In the genomic region with DNA sequence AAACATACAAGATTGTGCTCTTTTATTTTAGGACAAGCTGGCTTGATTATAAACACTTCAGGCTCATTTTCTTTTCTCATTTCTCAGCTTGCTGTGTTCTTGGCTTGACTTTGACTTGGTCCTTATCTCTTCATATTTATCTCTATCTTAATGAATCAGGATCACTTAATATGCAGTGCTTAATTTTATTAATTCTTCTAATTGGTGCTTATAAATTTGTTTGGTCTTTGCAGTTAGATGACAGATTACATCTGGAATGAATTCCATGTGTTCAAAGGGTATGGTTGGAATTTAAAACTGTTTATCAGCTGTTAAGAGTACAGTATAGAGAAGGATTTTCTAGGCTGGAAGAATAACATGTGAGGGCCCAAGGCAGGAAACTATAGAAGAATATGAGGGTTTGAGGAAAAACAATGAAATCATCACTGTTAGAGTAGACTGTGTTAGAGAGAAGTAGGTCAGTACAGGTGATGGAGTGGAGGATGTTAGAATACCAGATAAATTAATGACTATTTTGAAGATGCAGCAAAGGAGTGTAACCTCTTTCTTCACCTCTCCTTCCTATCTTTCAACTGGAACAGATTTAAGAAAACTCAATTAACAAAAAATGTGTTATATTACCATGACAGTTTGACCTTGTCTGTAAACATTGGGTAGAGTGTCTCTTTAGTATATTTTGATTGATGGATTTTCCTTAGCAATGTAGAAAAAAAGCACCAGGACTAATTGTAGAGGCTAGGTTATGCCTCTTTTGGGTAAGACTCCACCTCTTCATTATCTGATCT, we compare ENCODE assay signal across 11 cellular contexts.
A peak's percentile ranks its signal among the peaks of the same experiment; 100 is the strongest.
DNase-seq lines count a peak whose midpoint lies in the region; ATAC-seq, FAIRE-seq and TF ChIP-seq lines count a peak whose summit lies in the region.
"Had no signal": no experiment of that assay in that cellular context is flagged by ENCODE, and none has a peak within 500 bp of the region (broad histone marks: within the 10 kb centered on the region; RNA-seq: fewer than 3 reads in every experiment).

No MANE protein-coding gene starts in this region.

- DNase-seq in D721Med (ENCODE audit: insufficient read length, low spot score): no peak
- DNase-seq in NCI-H226: peak; percentile 39
- peak; percentile 23 to 46 for DNase-seq in fibroblast of lung (ENCODE audit: low read depth in 2 of 2)
- DNase-seq in trophoblast cell: peak; percentile 14 to 63
- DNase-seq in activated CD8-positive, alpha-beta memory T cell treated with anti-CD3 and anti-CD28 coated beads, Interleukin-2, amount 10 ng/mL, durations not matched to agents 7 days and 5 days: no peak
- no peak for DNase-seq in RKO (ENCODE audit: low spot score)
- DNase-seq in prostate gland (ENCODE audit: low spot score): no peak
- DNase-seq: activated T-cell treated with anti-CD3 and anti-CD28 coated beads, Interleukin-2, amount 50 U/mL, for 4 hours; stimulated activated CD4-positive, alpha-beta T cell treated with anti-CD3 and anti-CD28 coated beads, Interleukin-4, amount 100 ng/mL, for 24 hours had no signal

- H3K14ac ChIP-seq in trophoblast cell (ENCODE audit: low read length): no peak overlapping the region

- intact Hi-C loops in prostate gland (cut with DNase I): no loop called here

- H4K20me1 ChIP-seq in fibroblast of lung (ENCODE audit: control insufficient read depth, extremely low read depth, insufficient read depth, low read length): no peaks in the 10 kb centered on the region

- H4K12ac ChIP-seq in trophoblast cell (ENCODE audit: low read depth, low read length): no peak overlapping the region

- H2BK5ac ChIP-seq in trophoblast cell (ENCODE audit: low read depth, low read length, poor library complexity): no peak overlapping the region

- H3K4me2 ChIP-seq in fibroblast of lung (ENCODE audit: extremely low read depth, insufficient read depth, low read length): no peak overlapping the region
- no peak overlapping the region for H3K4me2 ChIP-seq in trophoblast cell (ENCODE audit: low read length)

- H2AK5ac ChIP-seq in trophoblast cell (ENCODE audit: low read length): no peak overlapping the region

- H3K9me3 Mint-ChIP-seq in activated CD8-positive, alpha-beta memory T cell treated with anti-CD3 and anti-CD28 coated beads, Interleukin-2, amount 10 ng/mL, durations not matched to agents 7 days and 5 days (ENCODE audit: low read depth): no peaks in the 10 kb centered on the region
- H3K9me3 Mint-ChIP-seq: activated T-cell treated with anti-CD3 and anti-CD28 coated beads, Interleukin-2, amount 50 U/mL, for 4 hours; stimulated activated memory B cell treated with anti-CD40 and anti-IgM and Interleukin-4, amounts not matched to agents 10 μg/mL and 1 μg/mL and 100 μg/mL, for 72 hours had no signal

- H3K27me3 ChIP-seq in fibroblast of lung (ENCODE audit: control insufficient read depth, insufficient read depth, low read length) (no peaks in the 10 kb centered on the region), trophoblast cell (ENCODE audit: insufficient read depth, low read length) (no peaks in the 10 kb centered on the region), prostate gland (replicated peaks; ENCODE audit: insufficient read depth) (no peaks in the 10 kb centered on the region)
- H3K27me3 ChIP-seq: foreskin keratinocyte had no signal

- no peak overlapping the region for H4K8ac ChIP-seq in trophoblast cell (ENCODE audit: low read depth, low read length)

- no peak for TF ChIP-seq POLR2A in prostate gland (IDR thresholded peaks at IDR 0.05)

- H3K23ac ChIP-seq in trophoblast cell (ENCODE audit: low read length): no peak overlapping the region

- peaks cover 15% of the 10 kb centered on the region for H3K4me1 ChIP-seq in fibroblast of lung (ENCODE audit: control insufficient read depth, extremely low read depth, insufficient read depth, low read length)
- H3K4me1 ChIP-seq in trophoblast cell (ENCODE audit: control insufficient read depth in 1 of 2, insufficient read depth in 2 of 2, low read length in 2 of 2): no peaks in the 10 kb centered on the region
- H3K4me1 ChIP-seq in prostate gland (replicated peaks): no peaks in the 10 kb centered on the region

- H3K4me3 ChIP-seq in fibroblast of lung (replicated peaks in 1 of 4; ENCODE audit: control extremely low read depth in 1 of 4, insufficient read depth in 1 of 4, low read depth in 3 of 4, low read length in 4 of 4) (no peak overlapping the region), trophoblast cell (ENCODE audit: low read depth, low read length) (no peak overlapping the region), prostate gland (no peak overlapping the region)

- H3K36me3 Mint-ChIP-seq in activated CD8-positive, alpha-beta memory T cell treated with anti-CD3 and anti-CD28 coated beads, Interleukin-2, amount 10 ng/mL, durations not matched to agents 7 days and 5 days: peaks cover 6% of the 10 kb centered on the region

- H3K18ac ChIP-seq in trophoblast cell (ENCODE audit: low read length): no peak overlapping the region

- H2BK12ac ChIP-seq in trophoblast cell (ENCODE audit: low read length): no peak overlapping the region

- H3K79me2 ChIP-seq in fibroblast of lung (ENCODE audit: control insufficient read depth, insufficient read depth, low read length): peaks cover 6% of the 10 kb centered on the region
- no peaks in the 10 kb centered on the region for H3K79me2 ChIP-seq in trophoblast cell (ENCODE audit: control insufficient read depth, insufficient read depth, low read length, poor library complexity)

- no peaks in the 10 kb centered on the region for H3K27me3 Mint-ChIP-seq in activated CD8-positive, alpha-beta memory T cell treated with anti-CD3 and anti-CD28 coated beads, Interleukin-2, amount 10 ng/mL, durations not matched to agents 7 days and 5 days
- H3K27me3 Mint-ChIP-seq: stimulated activated memory B cell treated with anti-CD40 and anti-IgM and Interleukin-4, amounts not matched to agents 10 μg/mL and 1 μg/mL and 100 μg/mL, for 72 hours had no signal

- no peak overlapping the region for H3K9ac ChIP-seq in fibroblast of lung (ENCODE audit: insufficient read depth, low read length)
- no peak overlapping the region for H3K9ac ChIP-seq in trophoblast cell (ENCODE audit: low read length)

- FAIRE-seq in D721Med (lab: Jason Lieb, UNC): peak; percentile 25

- no peak overlapping the region for H4K91ac ChIP-seq in trophoblast cell (ENCODE audit: low read depth, low read length)

- no peak overlapping the region for H2BK120ac ChIP-seq in trophoblast cell (ENCODE audit: insufficient read depth, low read length, poor library complexity)

- no peaks in the 10 kb centered on the region for H3K4me1 Mint-ChIP-seq in activated CD8-positive, alpha-beta memory T cell treated with anti-CD3 and anti-CD28 coated beads, Interleukin-2, amount 10 ng/mL, durations not matched to agents 7 days and 5 days

- H2AFZ ChIP-seq in fibroblast of lung (ENCODE audit: low read length): no peak overlapping the region
- H2AFZ ChIP-seq in trophoblast cell (ENCODE audit: insufficient read depth, low read length, poor library complexity): no peak overlapping the region

- CTCF ChIA-PET in activated CD8-positive, alpha-beta memory T cell treated with anti-CD3 and anti-CD28 coated beads, Interleukin-2, amount 10 ng/mL, durations not matched to agents 7 days and 5 days (lab: Charles Lee): no interaction called here

- no peak for ATAC-seq in activated CD8-positive, alpha-beta memory T cell treated with anti-CD3 and anti-CD28 coated beads, Interleukin-2, amount 10 ng/mL, durations not matched to agents 7 days and 5 days
- ATAC-seq: activated T-cell treated with anti-CD3 and anti-CD28 coated beads, Interleukin-2, amount 50 U/mL, for 4 hours; stimulated activated memory B cell treated with anti-CD40 and anti-IgM and Interleukin-4, amounts not matched to agents 10 μg/mL and 1 μg/mL and 100 μg/mL, for 72 hours had no signal

- TF ChIP-seq CTCF in D721Med (IDR thresholded peaks at IDR 0.05; ENCODE audit: insufficient read depth, missing control alignments): no peak
- no peak for TF ChIP-seq CTCF in fibroblast of lung (conservative IDR thresholded peaks at IDR 0.05 in 1 of 2, IDR thresholded peaks at IDR 0.05 in 1 of 2; ENCODE audit: low read depth in 1 of 2, low read length in 2 of 2)
- no peak for TF ChIP-seq CTCF in prostate gland (IDR thresholded peaks at IDR 0.05)

- no peak overlapping the region for H3K27ac ChIP-seq in fibroblast of lung (ENCODE audit: insufficient read depth, low read length)
- no peak overlapping the region for H3K27ac ChIP-seq in trophoblast cell (ENCODE audit: low read depth, low read length)
- no peak overlapping the region for H3K27ac ChIP-seq in prostate gland
- H3K27ac ChIP-seq: foreskin keratinocyte had no signal

- H3K36me3 ChIP-seq in fibroblast of lung (ENCODE audit: control insufficient read depth, insufficient read depth, low read length) (no peaks in the 10 kb centered on the region), trophoblast cell (ENCODE audit: control insufficient read depth in 1 of 2, insufficient read depth in 2 of 2, low read length in 2 of 2) (peaks cover 0 to 2% of the 10 kb centered on the region in 2 experiments), prostate gland (no peaks in the 10 kb centered on the region)

- no peak overlapping the region for H3K27ac Mint-ChIP-seq in activated CD8-positive, alpha-beta memory T cell treated with anti-CD3 and anti-CD28 coated beads, Interleukin-2, amount 10 ng/mL, durations not matched to agents 7 days and 5 days
- H3K27ac Mint-ChIP-seq: stimulated activated memory B cell treated with anti-CD40 and anti-IgM and Interleukin-4, amounts not matched to agents 10 μg/mL and 1 μg/mL and 100 μg/mL, for 72 hours had no signal

- no peak overlapping the region for H3K4ac ChIP-seq in trophoblast cell (ENCODE audit: low read depth, low read length)

- no peaks in the 10 kb centered on the region for H3K9me3 ChIP-seq in fibroblast of lung (ENCODE audit: control insufficient read depth, insufficient read depth, low read depth, low read length)
- H3K9me3 ChIP-seq in trophoblast cell (ENCODE audit: insufficient read depth, low read depth, low read length): no peaks in the 10 kb centered on the region
- H3K9me3 ChIP-seq in prostate gland: no peaks in the 10 kb centered on the region

- no peak overlapping the region for H3K4me3 Mint-ChIP-seq in activated CD8-positive, alpha-beta memory T cell treated with anti-CD3 and anti-CD28 coated beads, Interleukin-2, amount 10 ng/mL, durations not matched to agents 7 days and 5 days
- H3K4me3 Mint-ChIP-seq: activated T-cell treated with anti-CD3 and anti-CD28 coated beads, Interleukin-2, amount 50 U/mL, for 4 hours; stimulated activated memory B cell treated with anti-CD40 and anti-IgM and Interleukin-4, amounts not matched to agents 10 μg/mL and 1 μg/mL and 100 μg/mL, for 72 hours had no signal

- no peaks in the 10 kb centered on the region for H3K79me1 ChIP-seq in trophoblast cell (ENCODE audit: low read length)

Comparison
In these comparisons a context has a peak if more than half of its experiments do, and no peak if none do; other contexts are left out.
1. DNase-seq: peak in NCI-H226 (single experiment), fibroblast of lung (2 of 2) and trophoblast cell (2 of 2); none in D721Med (single experiment), activated CD8-positive, alpha-beta memory T cell treated with anti-CD3 and anti-CD28 coated beads, Interleukin-2, amount 10 ng/mL, durations not matched to agents 7 days and 5 days (single experiment), RKO (single experiment) and prostate gland (single experiment).